ENCODE assay signal across 8 cellular contexts in the genomic region with DNA sequence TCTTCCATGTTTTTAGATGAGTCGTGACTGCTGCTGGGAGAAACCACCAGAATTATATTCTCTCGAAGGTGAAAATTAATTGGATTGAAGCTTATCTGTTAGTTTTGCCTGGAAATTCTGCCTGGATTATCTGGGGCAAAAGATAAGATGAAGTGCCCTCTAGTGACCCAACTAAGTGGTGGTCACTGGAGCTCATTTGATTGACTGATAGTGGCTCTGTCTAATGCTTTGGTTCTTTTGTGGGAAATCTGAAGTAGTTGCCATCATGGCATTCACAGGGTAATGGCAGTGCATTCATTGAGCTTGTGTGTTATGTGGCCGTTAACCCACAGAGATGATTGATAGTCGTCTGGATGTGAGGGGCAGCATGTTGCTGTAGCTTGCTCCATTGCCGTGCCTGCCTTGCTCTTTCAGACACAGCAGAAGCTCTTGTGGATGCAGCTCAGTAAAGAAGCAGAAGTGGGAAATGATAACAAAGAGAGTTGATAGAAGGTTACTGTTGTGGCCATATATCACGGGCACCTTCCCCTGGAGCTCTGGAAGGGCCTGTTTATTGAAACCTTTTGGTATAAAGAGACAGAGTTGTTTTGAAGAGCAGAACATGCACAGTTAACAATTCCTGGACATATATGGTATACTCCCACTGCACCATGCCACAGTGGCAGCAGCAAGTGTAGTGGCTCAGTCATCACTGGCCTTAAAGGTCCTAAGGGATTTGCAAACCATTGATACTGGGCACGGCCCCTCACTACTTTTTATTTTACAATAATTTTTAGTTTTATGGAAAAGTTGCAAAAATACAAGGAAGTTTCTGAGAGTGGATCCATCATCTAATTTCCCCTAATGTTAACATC. TPM values are rescaled to one million over a fixed set of nuclear protein-coding genes. Genes with fewer than 3 reads are reported as not detected.
DNase-seq lines count a peak whose midpoint lies in the region; ATAC-seq and TF ChIP-seq lines count a peak whose summit lies in the region.

No MANE protein-coding gene starts in this region.

- no peaks in the 10 kb centered on the region for H4K20me1 ChIP-seq in smooth muscle cell (ENCODE audit: low read depth)

- intact Hi-C loops in activated T-helper 1 cell treated with anti-CD3 and anti-CD28 coated beads, Interleukin-12 subunit alpha, Interleukin-12 subunit beta, Interleukin-2, Interleukin-4 antibody, amounts not matched to agents 30 ng/mL and 10 ng/mL and 1 ng/mL, durations not matched to agents 14 hours and 24 hours and 36 hours (cut with micrococcal nuclease) = no loop called here

- no peaks in the 10 kb centered on the region for H3K4me1 ChIP-seq in foreskin keratinocyte
- peaks cover 3% of the 10 kb centered on the region for H3K4me1 ChIP-seq in smooth muscle cell (ENCODE audit: low read depth)

- H3K4me3 ChIP-seq in smooth muscle cell = no peak overlapping the region

- H3K4me1 Mint-ChIP-seq in activated T-helper 1 cell treated with anti-CD3 and anti-CD28 coated beads, Interleukin-12 subunit alpha, Interleukin-12 subunit beta, Interleukin-2, Interleukin-4 antibody, amounts not matched to agents 30 ng/mL and 10 ng/mL and 1 ng/mL, durations not matched to agents 14 hours and 24 hours and 36 hours (ENCODE audit: low read depth) = no peaks in the 10 kb centered on the region

- no peak overlapping the region for H2AFZ ChIP-seq in smooth muscle cell (ENCODE audit: low read depth)

- H3K27me3 ChIP-seq in foreskin keratinocyte (no peaks in the 10 kb centered on the region), smooth muscle cell (ENCODE audit: low read depth) (no peaks in the 10 kb centered on the region)

- DNase-seq in DMS53 (lab: John Stamatoyannopoulos, UW) = peak; percentile 45
- DNase-seq in DMS53 treated with DMSO at 0.1 percent for 48 hours (lab: John Stamatoyannopoulos, UW; ENCODE audit: unreplicated experiment) = no peak
- peak; percentile 5 for DNase-seq in RPMI8226
- DNase-seq in foreskin keratinocyte = peak in 1 of 2 donors; percentile 13
- DNase-seq in smooth muscle cell (lab: John Stamatoyannopoulos, UW; ENCODE audit: unreplicated experiment) = no peak
- no peak for DNase-seq in NCI-H524 treated with DMSO at 0.1 percent for 48 hours (lab: John Stamatoyannopoulos, UW)
- no peak for DNase-seq in activated T-helper 1 cell treated with anti-CD3 and anti-CD28 coated beads, Interleukin-12 subunit alpha, Interleukin-12 subunit beta, Interleukin-2, Interleukin-4 antibody, amounts not matched to agents 30 ng/mL and 10 ng/mL and 1 ng/mL, durations not matched to agents 14 hours and 24 hours and 36 hours (ENCODE audit: low spot score)

- peak overlapping the region; percentile 28 for H3K4me2 ChIP-seq in smooth muscle cell

- 30% methylated on average over 7 of the region's 7 CpGs for WGBS in smooth muscle cell (ENCODE audit: low lambda C conversion rate)

- ATAC-seq in foreskin keratinocyte = peak; percentile 20
- ATAC-seq in HG03432 (IDR thresholded peaks at IDR 0.05; ENCODE audit: unreplicated experiment) = no peak

- no peaks in the 10 kb centered on the region for H3K9me3 ChIP-seq in smooth muscle cell (replicated peaks; ENCODE audit: low read depth)

- H3K27ac ChIP-seq in foreskin keratinocyte (no peak overlapping the region), smooth muscle cell (ENCODE audit: low read depth) (peak overlapping the region; percentile 77)

- TF ChIP-seq CTCF in foreskin keratinocyte (conservative IDR thresholded peaks at IDR 0.05) (peak; percentile 65), smooth muscle cell (IDR thresholded peaks at IDR 0.05; ENCODE audit: borderline replicate concordance, insufficient read depth, poor library complexity, severe bottlenecking) (no peak)

- H3K79me2 ChIP-seq in smooth muscle cell (ENCODE audit: low read depth) = no peaks in the 10 kb centered on the region

- H3K9me3 Mint-ChIP-seq in activated T-helper 1 cell treated with anti-CD3 and anti-CD28 coated beads, Interleukin-12 subunit alpha, Interleukin-12 subunit beta, Interleukin-2, Interleukin-4 antibody, amounts not matched to agents 30 ng/mL and 10 ng/mL and 1 ng/mL, durations not matched to agents 14 hours and 24 hours and 36 hours = no peaks in the 10 kb centered on the region

- H3F3A ChIP-seq in smooth muscle cell (ENCODE audit: low read depth) = peaks cover 6% of the 10 kb centered on the region

- peaks cover 2% of the 10 kb centered on the region for H3K27me3 Mint-ChIP-seq in activated T-helper 1 cell treated with anti-CD3 and anti-CD28 coated beads, Interleukin-12 subunit alpha, Interleukin-12 subunit beta, Interleukin-2, Interleukin-4 antibody, amounts not matched to agents 30 ng/mL and 10 ng/mL and 1 ng/mL, durations not matched to agents 14 hours and 24 hours and 36 hours (ENCODE audit: insufficient read depth)

- H3K9ac ChIP-seq in smooth muscle cell (ENCODE audit: low read depth) = no peak overlapping the region

- no peaks in the 10 kb centered on the region for H3K36me3 ChIP-seq in smooth muscle cell (ENCODE audit: low read depth)

- no peak overlapping the region for H3K4me3 Mint-ChIP-seq in activated T-helper 1 cell treated with anti-CD3 and anti-CD28 coated beads, Interleukin-12 subunit alpha, Interleukin-12 subunit beta, Interleukin-2, Interleukin-4 antibody, amounts not matched to agents 30 ng/mL and 10 ng/mL and 1 ng/mL, durations not matched to agents 14 hours and 24 hours and 36 hours

- no peak overlapping the region for H3K27ac Mint-ChIP-seq in activated T-helper 1 cell treated with anti-CD3 and anti-CD28 coated beads, Interleukin-12 subunit alpha, Interleukin-12 subunit beta, Interleukin-2, Interleukin-4 antibody, amounts not matched to agents 30 ng/mL and 10 ng/mL and 1 ng/mL, durations not matched to agents 14 hours and 24 hours and 36 hours

- no peaks in the 10 kb centered on the region for H3K36me3 Mint-ChIP-seq in activated T-helper 1 cell treated with anti-CD3 and anti-CD28 coated beads, Interleukin-12 subunit alpha, Interleukin-12 subunit beta, Interleukin-2, Interleukin-4 antibody, amounts not matched to agents 30 ng/mL and 10 ng/mL and 1 ng/mL, durations not matched to agents 14 hours and 24 hours and 36 hours (ENCODE audit: low read depth)

RNA-seq across cellular contexts. Expression of a gene that starts 42.0 kb away (rescaled TPM):
- total RNA-seq in foreskin keratinocyte = 18.3 and 19.9 TPM in 2 replicates
- 3.8 and 4.0 TPM in 2 replicates for polyA plus RNA-seq in foreskin keratinocyte
- 42.0 and 55.2 TPM in 2 replicates for total RNA-seq in smooth muscle cell
- 19.5 and 26.2 TPM in 2 replicates for polyA plus RNA-seq in smooth muscle cell
- 0.05 and 0.18 TPM in 2 replicates for total RNA-seq in activated T-helper 1 cell treated with anti-CD3 and anti-CD28 coated beads, Interleukin-12 subunit alpha, Interleukin-12 subunit beta, Interleukin-2, Interleukin-4 antibody, amounts not matched to agents 30 ng/mL and 10 ng/mL and 1 ng/mL, durations not matched to agents 14 hours and 24 hours and 36 hours

RNA-seq across cellular contexts. Expression of a gene that starts 57.9 kb away (rescaled TPM):
- 54.2 and 62.2 TPM in 2 replicates for total RNA-seq in foreskin keratinocyte
- 50.4 and 60.7 TPM in 2 replicates for polyA plus RNA-seq in foreskin keratinocyte
- total RNA-seq in smooth muscle cell = 119 and 145 TPM in 2 replicates
- 99.1 and 103 TPM in 2 replicates for polyA plus RNA-seq in smooth muscle cell
- 83.6 and 96.2 TPM in 2 replicates for total RNA-seq in activated T-helper 1 cell treated with anti-CD3 and anti-CD28 coated beads, Interleukin-12 subunit alpha, Interleukin-12 subunit beta, Interleukin-2, Interleukin-4 antibody, amounts not matched to agents 30 ng/mL and 10 ng/mL and 1 ng/mL, durations not matched to agents 14 hours and 24 hours and 36 hours

Comparison
In these comparisons a context has a peak if more than half of its experiments do, and no peak if none do; other contexts are left out.
1. DNase-seq: peak in DMS53 (single experiment) and RPMI8226 (single experiment); none in DMS53 treated with DMSO at 0.1 percent for 48 hours (single experiment), smooth muscle cell (single experiment), NCI-H524 treated with DMSO at 0.1 percent for 48 hours (single experiment) and activated T-helper 1 cell treated with anti-CD3 and anti-CD28 coated beads, Interleukin-12 subunit alpha, Interleukin-12 subunit beta, Interleukin-2, Interleukin-4 antibody, amounts not matched to agents 30 ng/mL and 10 ng/mL and 1 ng/mL, durations not matched to agents 14 hours and 24 hours and 36 hours (single experiment).
2. RNA of a gene that starts 42.0 kb away (total RNA-seq): 42.0 to 55.2 TPM in smooth muscle cell and 18.3 to 19.9 TPM in foreskin keratinocyte; 0.05 to 0.18 TPM in activated T-helper 1 cell treated with anti-CD3 and anti-CD28 coated beads, Interleukin-12 subunit alpha, Interleukin-12 subunit beta, Interleukin-2, Interleukin-4 antibody, amounts not matched to agents 30 ng/mL and 10 ng/mL and 1 ng/mL, durations not matched to agents 14 hours and 24 hours and 36 hours; every median in the first group is over 10 times any median in the second.